8 cellular contexts compared by ENCODE assay signal in the genomic region with DNA sequence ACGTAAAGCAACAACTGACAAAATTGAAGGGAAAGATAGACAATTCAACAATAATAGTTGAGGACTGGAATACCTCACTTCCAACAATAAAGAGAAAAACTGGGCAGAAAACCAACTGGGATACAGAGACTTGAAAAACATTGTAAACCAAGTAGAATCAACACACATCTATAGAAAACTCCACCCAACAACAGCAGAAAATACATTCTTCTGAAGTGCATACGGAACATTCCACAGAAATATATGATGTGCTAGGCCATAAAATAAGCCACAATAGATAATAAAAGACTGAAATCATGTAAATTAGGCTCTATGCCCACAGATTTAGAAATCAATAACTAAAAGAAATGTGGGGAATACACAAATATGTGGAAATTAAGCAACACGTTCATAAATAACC.
"Had no signal": no experiment of that assay in that cellular context is flagged by ENCODE, and none has a peak within 500 bp of the region (broad histone marks: within the 10 kb centered on the region; RNA-seq: fewer than 3 reads in every experiment).

No MANE protein-coding gene starts in this region.

- H3K36me3 ChIP-seq: HAP-1 had no signal

- H3K27ac ChIP-seq: GM23248, HL-60 had no signal

- ATAC-seq: HCT116, HepG2 had no signal

- H2AFZ ChIP-seq: GM23248 had no signal

- H3K4me1 ChIP-seq: HAP-1 had no signal

- H3K9me3 ChIP-seq: HAP-1 had no signal

- H3K9ac ChIP-seq: GM23248 had no signal

- DNase-seq: GM23248, GOT3, H7, HFFc6 had no signal

- H3K4me3 ChIP-seq: GM23248, HAP-1 had no signal
